1 cellular context compared by ENCODE assay signal in genomic region chr1:165744913-165745312, GRCh38.
TF ChIP-seq lines count a peak whose summit lies in the region.

No MANE protein-coding gene starts in this region.

TF ChIP-seq in HepG2, 621 proteins besides CTCF, POLR2A, EP300 and RAD21:
- peak; percentile 82; the same call in 1 of the 2 replicates for TF ChIP-seq ZNF770 (CRISPR knock-in tag; IDR thresholded peaks at IDR 0.05)
